ENCODE assay signal across 8 cellular contexts in genomic region chr9:124126571-124127289, GRCh38.
A peak's percentile ranks its signal among the peaks of the same experiment; 100 is the strongest.
DNase-seq lines count a peak whose midpoint lies in the region; ATAC-seq and TF ChIP-seq lines count a peak whose summit lies in the region.

No MANE protein-coding gene starts in this region.

- H3K9ac ChIP-seq in mesendoderm (ENCODE audit: low read length): no peak overlapping the region

- POLR2A ChIA-PET in HEK293T (lab: Yijun Ruan, JAX): no interaction called here
- POLR2A ChIA-PET in activated CD4-positive, alpha-beta memory T cell treated with anti-CD3 and anti-CD28 coated beads, Interleukin-2, amount 10 ng/mL, durations not matched to agents 7 days and 5 days (lab: Charles Lee): interaction anchor here (1.0 to 1.2 kb wide), 3 partner anchors 82 to 230 kb away, joined by 3 to 4 read pairs (median 3); no protein-coding TSS in a partner anchor

- no peak for ATAC-seq in HG03442 (IDR thresholded peaks at IDR 0.05; ENCODE audit: unreplicated experiment)

- no peak overlapping the region for H3K4ac ChIP-seq in mesendoderm (ENCODE audit: low read depth, low read length)

- H2AK5ac ChIP-seq in mesendoderm (ENCODE audit: low read length): no peak overlapping the region

- no peak overlapping the region for H3K4me2 ChIP-seq in mesendoderm (ENCODE audit: low read length)

- no peak overlapping the region for H3K18ac ChIP-seq in mesendoderm (ENCODE audit: low read length)

- H2BK120ac ChIP-seq in mesendoderm (ENCODE audit: low read depth, low read length): no peak overlapping the region

- H3K9me3 Mint-ChIP-seq in CD14-positive monocyte: peaks cover 0 to 8% (median under 1%) of the 10 kb centered on the region in 7 donors
- H3K9me3 Mint-ChIP-seq in activated CD4-positive, alpha-beta memory T cell treated with anti-CD3 and anti-CD28 coated beads, Interleukin-2, amount 10 ng/mL, durations not matched to agents 7 days and 5 days: no peaks in the 10 kb centered on the region

- H3K36me3 ChIP-seq in mesendoderm (ENCODE audit: control insufficient read depth, insufficient read depth, low read length): no peaks in the 10 kb centered on the region

- CTCF ChIA-PET in HEK293T (lab: Yijun Ruan, JAX): interaction anchor here (0.7 to 1.4 kb wide), 10 partner anchors 10 to 581 kb away, joined by 3 to 5 read pairs (median 3); no protein-coding TSS in a partner anchor
- CTCF ChIA-PET in activated CD4-positive, alpha-beta memory T cell treated with anti-CD3 and anti-CD28 coated beads, Interleukin-2, amount 10 ng/mL, durations not matched to agents 7 days and 5 days (lab: Charles Lee): interaction anchor here (0.6 to 3.6 kb wide), 38 partner anchors 9 to 491 kb away, joined by 3 to 26 read pairs (median 4); partner anchors contain the start of gene NEK6

- peak; percentile 99 for TF ChIP-seq CTCF in CD14-positive monocyte (IDR thresholded peaks at IDR 0.05)

- no peak overlapping the region for H2BK15ac ChIP-seq in mesendoderm (replicated peaks; ENCODE audit: low read depth)

- no peaks in the 10 kb centered on the region for H3K79me1 ChIP-seq in mesendoderm (ENCODE audit: low read length)

- peaks cover 3 to 7% (median 5%) of the 10 kb centered on the region in 3 donors for H3K27me3 Mint-ChIP-seq in CD14-positive monocyte (ENCODE audit: low read depth in 3 of 3)
- H3K27me3 Mint-ChIP-seq in activated CD4-positive, alpha-beta memory T cell treated with anti-CD3 and anti-CD28 coated beads, Interleukin-2, amount 10 ng/mL, durations not matched to agents 7 days and 5 days: peaks cover 2% of the 10 kb centered on the region

- H3K23ac ChIP-seq in mesendoderm (ENCODE audit: low read length): no peak overlapping the region

- H3K79me2 ChIP-seq in mesendoderm (ENCODE audit: control insufficient read depth, insufficient read depth, low read length): no peaks in the 10 kb centered on the region

- no peak overlapping the region for H2BK5ac ChIP-seq in mesendoderm (ENCODE audit: low read length)

- DNase-seq in CD14-positive monocyte (ENCODE audit: low spot score): peak; percentile 76
- DNase-seq in HEK293T (ENCODE audit: extremely low spot score): peak; percentile 83
- peak; percentile 81 for DNase-seq in NCI-H82 (lab: John Stamatoyannopoulos, UW)
- DNase-seq in activated CD4-positive, alpha-beta memory T cell treated with anti-CD3 and anti-CD28 coated beads, Interleukin-2, amount 10 ng/mL, durations not matched to agents 7 days and 5 days: peak; percentile 84
- peak; percentile 68 for DNase-seq in effector CD4-positive, alpha-beta T cell
- DNase-seq in mesendoderm: peak; percentile 86
- DNase-seq in stimulated activated CD8-positive, alpha-beta memory T cell treated with anti-CD3 and anti-CD28 coated beads, Interleukin-4, amount 100 ng/mL, for 1 hour (ENCODE audit: low read depth in 2 of 2, low spot score in 1 of 2): peak; percentile 54 to 70

- no peak overlapping the region for H4K5ac ChIP-seq in mesendoderm (ENCODE audit: low read length)

- intact Hi-C loops in CD14-positive monocyte (cut with micrococcal nuclease): loop anchor here (2.0 to 5.0 kb wide), 4 partner anchors 71 to 196 kb away; no protein-coding TSS in a partner anchor

- no peak overlapping the region for H3K4me3 ChIP-seq in mesendoderm (ENCODE audit: low read length)

- no peak overlapping the region for H3K27ac Mint-ChIP-seq in CD14-positive monocyte
- no peak overlapping the region for H3K27ac Mint-ChIP-seq in activated CD4-positive, alpha-beta memory T cell treated with anti-CD3 and anti-CD28 coated beads, Interleukin-2, amount 10 ng/mL, durations not matched to agents 7 days and 5 days

- no peaks in the 10 kb centered on the region for H3K27me3 ChIP-seq in mesendoderm (ENCODE audit: insufficient read depth, low read length, poor library complexity)

- no peaks in the 10 kb centered on the region for H3K36me3 Mint-ChIP-seq in CD14-positive monocyte
- H3K36me3 Mint-ChIP-seq in activated CD4-positive, alpha-beta memory T cell treated with anti-CD3 and anti-CD28 coated beads, Interleukin-2, amount 10 ng/mL, durations not matched to agents 7 days and 5 days (ENCODE audit: low read depth): no peaks in the 10 kb centered on the region

- H3K4me3 Mint-ChIP-seq in CD14-positive monocyte: no peak overlapping the region
- no peak overlapping the region for H3K4me3 Mint-ChIP-seq in activated CD4-positive, alpha-beta memory T cell treated with anti-CD3 and anti-CD28 coated beads, Interleukin-2, amount 10 ng/mL, durations not matched to agents 7 days and 5 days

- H4K8ac ChIP-seq in mesendoderm (ENCODE audit: low read depth, low read length): no peak overlapping the region

- no CpG with 5 or more reads among the region's 17 CpGs for WGBS in mesendoderm (ENCODE audit: extremely low coverage, insufficient coverage, low lambda C conversion rate)

- no peak overlapping the region for H3K27ac ChIP-seq in mesendoderm (ENCODE audit: low read depth, low read length)

- peaks cover 10% of the 10 kb centered on the region for H3K4me1 Mint-ChIP-seq in CD14-positive monocyte
- peaks cover 5% of the 10 kb centered on the region for H3K4me1 Mint-ChIP-seq in activated CD4-positive, alpha-beta memory T cell treated with anti-CD3 and anti-CD28 coated beads, Interleukin-2, amount 10 ng/mL, durations not matched to agents 7 days and 5 days

- peaks cover 2% of the 10 kb centered on the region for H3K4me1 ChIP-seq in mesendoderm (ENCODE audit: control insufficient read depth, low read depth, low read length)

- no peak overlapping the region for H3K56ac ChIP-seq in mesendoderm (ENCODE audit: low read length)

TF ChIP-seq in HEK293T, 16 proteins besides CTCF, POLR2A, EP300 and RAD21:
- TF ChIP-seq ELF4 (IDR thresholded peaks at IDR 0.05): no peak
- TF ChIP-seq PKNOX1 (IDR thresholded peaks at IDR 0.05): no peak
- TF ChIP-seq BHLHE40 (IDR thresholded peaks at IDR 0.05; ENCODE audit: borderline replicate concordance): no peak
- no peak for TF ChIP-seq L3MBTL2 (conservative IDR thresholded peaks at IDR 0.05)
- no peak for TF ChIP-seq NFRKB (IDR thresholded peaks at IDR 0.05)
